ENCODE assay signal across 8 cellular contexts in the genomic region with DNA sequence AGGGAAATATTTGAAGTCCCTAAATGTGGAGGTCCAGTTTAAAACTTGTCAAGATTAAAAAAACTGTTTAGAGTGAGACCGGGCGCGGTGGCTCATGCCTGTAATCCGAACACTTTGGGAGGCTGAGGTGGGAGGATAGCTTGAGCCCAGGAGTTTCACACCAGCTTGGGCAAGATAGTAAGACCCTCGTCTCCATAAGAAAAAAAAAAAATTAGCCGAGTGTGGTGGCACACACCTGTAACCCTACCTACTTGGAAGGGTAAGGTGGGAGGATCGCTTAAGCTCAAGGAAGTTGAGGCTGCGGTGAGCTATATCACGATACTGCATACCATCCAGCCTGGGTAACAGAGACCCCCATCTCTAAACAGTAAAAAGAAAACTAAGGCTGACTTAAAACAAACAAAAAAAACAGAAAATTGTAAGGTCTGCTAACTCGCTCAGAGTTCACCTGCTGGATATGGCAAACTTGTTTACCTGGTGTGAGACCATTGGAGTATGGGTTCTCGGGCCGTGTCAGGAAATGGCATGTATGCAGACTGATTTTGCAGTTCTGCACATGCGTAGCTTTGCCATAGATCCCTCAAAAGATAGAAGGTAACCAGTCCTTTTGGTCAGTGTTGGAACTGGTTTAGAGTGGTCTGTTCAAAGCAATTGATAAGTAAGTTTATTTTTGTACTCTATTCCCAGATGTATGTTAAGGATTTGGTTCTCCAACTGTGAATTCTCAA. TPM values are rescaled to one million over a fixed set of nuclear protein-coding genes. Genes with fewer than 3 reads are reported as not detected.
DNase-seq lines count a peak whose midpoint lies in the region; ATAC-seq lines count a peak whose summit lies in the region.

No MANE protein-coding gene starts in this region.

- peaks cover 55% of the 10 kb centered on the region for H3K4me1 Mint-ChIP-seq in activated naive CD4-positive, alpha-beta T cell treated with anti-CD3 and anti-CD28 coated beads, Interleukin-2, amount 50 U/mL, for 24 hours

- H3K4me1 ChIP-seq in subcutaneous abdominal adipose tissue (ENCODE audit: control insufficient read depth in 5 of 5, insufficient read depth in 5 of 5, low read length in 5 of 5), result peaks cover 11 to 62% (median 58%) of the 10 kb centered on the region in 5 donors

- peak overlapping the region; percentile 87 to 98 (median 98) for H3K4me3 ChIP-seq in subcutaneous abdominal adipose tissue (ENCODE audit: low read depth in 1 of 5, low read length in 5 of 5)

- H3K9me3 Mint-ChIP-seq in activated naive CD4-positive, alpha-beta T cell treated with anti-CD3 and anti-CD28 coated beads, Interleukin-2, amount 50 U/mL, for 24 hours, result no peaks in the 10 kb centered on the region

- peak; percentile 31 for ATAC-seq in left colon

- peak overlapping the region; percentile 89 for H3K27ac Mint-ChIP-seq in activated naive CD4-positive, alpha-beta T cell treated with anti-CD3 and anti-CD28 coated beads, Interleukin-2, amount 50 U/mL, for 24 hours

- no peaks in the 10 kb centered on the region for H3K27me3 ChIP-seq in subcutaneous abdominal adipose tissue (ENCODE audit: control insufficient read depth in 5 of 5, insufficient read depth in 4 of 5, low read length in 5 of 5)

- in situ Hi-C loops in KBM-7 (cut with MboI; ENCODE audit: low pct_unique_long_range_greater_than_20kb, low sequenced_read_pairs), result no loop called here

- intact Hi-C loops in left colon (cut with DNase I, micrococcal nuclease), result no loop called here

- peak overlapping the region; percentile 97 for H3K27ac ChIP-seq in subcutaneous abdominal adipose tissue (ENCODE audit: low read depth, low read length)

- H3K27me3 Mint-ChIP-seq in activated naive CD4-positive, alpha-beta T cell treated with anti-CD3 and anti-CD28 coated beads, Interleukin-2, amount 50 U/mL, for 24 hours, result no peaks in the 10 kb centered on the region

- H3K9me3 ChIP-seq in subcutaneous abdominal adipose tissue (ENCODE audit: control insufficient read depth in 5 of 5, low read length in 5 of 5), result no peaks in the 10 kb centered on the region

- H3K36me3 ChIP-seq in subcutaneous abdominal adipose tissue (ENCODE audit: control insufficient read depth in 5 of 5, insufficient read depth in 5 of 5, low read length in 5 of 5), result no peaks in the 10 kb centered on the region

- peaks cover 7% of the 10 kb centered on the region for H3K36me3 Mint-ChIP-seq in activated naive CD4-positive, alpha-beta T cell treated with anti-CD3 and anti-CD28 coated beads, Interleukin-2, amount 50 U/mL, for 24 hours

- H3K9ac ChIP-seq in subcutaneous abdominal adipose tissue (ENCODE audit: low read length in 5 of 5), result peak overlapping the region; percentile 82 to 99 (median 95)

- DNase-seq in activated CD4-positive, CD25-positive, alpha-beta regulatory T cell treated with anti-CD3 and anti-CD28 coated beads, Interleukin-2, amount 50 U/mL, for 16 hours (ENCODE audit: low read depth, low spot score), result peak; percentile 6
- DNase-seq in activated CD4-positive, CD25-positive, alpha-beta regulatory T cell (lab: John Stamatoyannopoulos, UW), result no peak
- DNase-seq in left colon (peak in 1 of 2 donors; percentile 41), SW480 (ENCODE audit: low spot score) (no peak), KBM-7 (no peak), cerebellum (ENCODE audit: low spot score) (no peak)

- peak overlapping the region; percentile 94 for H3K4me3 Mint-ChIP-seq in activated naive CD4-positive, alpha-beta T cell treated with anti-CD3 and anti-CD28 coated beads, Interleukin-2, amount 50 U/mL, for 24 hours

RNA-seq across cellular contexts. Expression of a gene that starts 2.1 kb away (rescaled TPM):
- total RNA-seq in left colon (100 to 1,000 TPM; 211 to 223 TPM), cerebellum (95.3 TPM)

RNA-seq across cellular contexts. Expression of a gene that starts 7.3 kb away (rescaled TPM):
- total RNA-seq in left colon (10 to 100 TPM; 31.2 to 35.1 TPM), cerebellum (21.2 TPM)

RNA-seq across cellular contexts. Expression of a gene that starts 40.3 kb away (rescaled TPM):
- total RNA-seq in left colon (100 to 1,000 TPM; 338 to 371 TPM), cerebellum (149 TPM)

RNA-seq across cellular contexts. Expression of a gene that starts 45.0 kb away (rescaled TPM):
- 10 to 100 TPM; 28.5 to 34.5 TPM for total RNA-seq in left colon
- 29.7 TPM for total RNA-seq in cerebellum
